8 cellular contexts compared by ENCODE assay signal in genomic region chr1:1573843-1574720, GRCh38. TPM values are rescaled to one million over a fixed set of nuclear protein-coding genes. Genes with fewer than 3 reads are reported as not detected.
DNase-seq lines count a peak whose midpoint lies in the region; ATAC-seq and TF ChIP-seq lines count a peak whose summit lies in the region.

No MANE protein-coding gene starts in this region.

- H3K27ac ChIP-seq in HUES6 (ENCODE audit: low read depth, low read length) (peak overlapping the region; percentile 96), heart left ventricle (peak overlapping the region; percentile 90 to 100 (median 98))

- WGBS in heart left ventricle, 4 donors: 0% methylated on average over 33 to 96 of the region's 96 CpGs

- peaks cover 7% of the 10 kb centered on the region; the same call in 1 of the 2 replicates for H3K27me3 ChIP-seq in HUES6 (ENCODE audit: control insufficient read depth, insufficient read depth, low read length)
- no peaks in the 10 kb centered on the region for H3K27me3 ChIP-seq in heart left ventricle

- H3K36me3 ChIP-seq in HUES6 (ENCODE audit: control insufficient read depth, insufficient read depth, low read length) (peaks cover 12% of the 10 kb centered on the region), heart left ventricle (peaks cover 0 to 31% (median 11%) of the 10 kb centered on the region in 9 donors)

- H3K9me3 ChIP-seq in HUES6 (ENCODE audit: control insufficient read depth, insufficient read depth, low read depth, low read length) (no peaks in the 10 kb centered on the region), heart left ventricle (no peaks in the 10 kb centered on the region)

- peak overlapping the region; percentile 99 for H3K9ac ChIP-seq in HUES6 (ENCODE audit: low read length)

- H3K4me3 ChIP-seq in HUES6 (ENCODE audit: low read depth, low read length) (peak overlapping the region; percentile 99), heart left ventricle (peak overlapping the region; percentile 73 to 100 (median 99))

- no peak for TF ChIP-seq POLR2A in heart left ventricle (IDR thresholded peaks at IDR 0.05)

- DNase-seq in EH (ENCODE audit: low read depth) (peak; percentile 72), RPMI8226 (peak; percentile 82), heart left ventricle (peak; percentile 57 to 85 (median 71)), posterior cingulate gyrus (peak in 9 of 10 donors; percentile 37 to 93 (median 49)), cortex of kidney (lab: John Stamatoyannopoulos, UW) (no peak)
- peak; percentile 32 for DNase-seq in activated naive CD8-positive, alpha-beta T cell treated with anti-CD3 and anti-CD28 coated beads, Interleukin-2, amount 50 U/mL, for 16 hours (ENCODE audit: low read depth, low spot score)

- H3K4me1 ChIP-seq in HUES6 (ENCODE audit: control insufficient read depth, insufficient read depth, low read length) (peaks cover 3% of the 10 kb centered on the region; the same call in 1 of the 2 replicates), heart left ventricle (peaks cover 0 to 50% (median 25%) of the 10 kb centered on the region in 12 donors)

- intact Hi-C loops in heart left ventricle (cut with DNase I): loop anchor here in 4 of 10 donors (1.0 to 10.0 kb wide), 3 partner anchors 41 to 81 kb away; partner anchors contain the start of genes MIB2 (in 4 of the 4) and CDK11B (in 1 of the 4)
- intact Hi-C loops in posterior cingulate gyrus (cut with DNase I): loop anchor here (2.0 kb wide), 1 partner anchor 41 kb away; the partner anchor contains the start of gene MIB2

- ATAC-seq in GM21528 (IDR thresholded peaks at IDR 0.05; ENCODE audit: low FRiP score, unreplicated experiment): peak; percentile 73
- peak; percentile 47 to 86 (median 78) for ATAC-seq in heart left ventricle

- peak in 4 of 12 donors; percentile 3 to 24 (median 12) for TF ChIP-seq CTCF in heart left ventricle (IDR thresholded peaks at IDR 0.05)

RNA-seq across cellular contexts. Expression of gene SSU72, which starts 0.6 kb away (rescaled TPM):
- total RNA-seq in heart left ventricle: 100 to 1,000 TPM in 5 of 9 donors, 10 to 100 TPM in 4; 76.3 to 160 (median 106) TPM
- 100 to 1,000 TPM; 113 to 138 TPM for polyA plus RNA-seq in heart left ventricle

RNA-seq across cellular contexts. Expression of gene FNDC10, which starts 25.9 kb away (rescaled TPM):
- 1 to 10 TPM; 1.9 to 6.7 (median 3.6) TPM for total RNA-seq in heart left ventricle
- 1 to 10 TPM; 1.1 to 4.6 TPM for polyA plus RNA-seq in heart left ventricle

RNA-seq across cellular contexts. Expression of gene TMEM240, which starts 33.7 kb away (rescaled TPM):
- total RNA-seq in heart left ventricle: 1 to 10 TPM in 8 of 9 donors, not detected in 1; 2.6 to 5.6 (median 4.2) TPM
- polyA plus RNA-seq in heart left ventricle: 10 to 100 TPM in 1 of 2 donors, 1 to 10 TPM in 1; 1.5 to 12.4 TPM

RNA-seq across cellular contexts. Expression of gene MIB2, which starts 41.2 kb away (rescaled TPM):
- 100 to 1,000 TPM in 1 of 9 donors, 10 to 100 TPM in 8; 59.2 to 114 (median 76.3) TPM for total RNA-seq in heart left ventricle
- 100 to 1,000 TPM in 1 of 2 donors, 10 to 100 TPM in 1; 40.7 to 121 TPM for polyA plus RNA-seq in heart left ventricle

RNA-seq across cellular contexts. Expression of gene MMP23B, which starts 57.9 kb away (rescaled TPM):
- total RNA-seq in heart left ventricle: 100 to 1,000 TPM in 1 of 9 donors, 10 to 100 TPM in 8; 35.4 to 128 (median 59.0) TPM
- polyA plus RNA-seq in heart left ventricle: 10 to 100 TPM; 10.4 to 85.9 TPM
